Comparison of ENCODE assay signal across 1 cellular context in genomic region chr11:69377029-69377952, GRCh38.
TF ChIP-seq lines count a peak whose summit lies in the region.

No MANE protein-coding gene starts in this region.

TF ChIP-seq in HEK293, 187 proteins besides CTCF, POLR2A, EP300 and RAD21 (continued from another document):
- TF ChIP-seq KLF10 (tag by site-specific recombination; IDR thresholded peaks at IDR 0.05) (peak; percentile 71), ZNF239 (tag by site-specific recombination; IDR thresholded peaks at IDR 0.05) (no peak), EGR2 (tag by site-specific recombination; IDR thresholded peaks at IDR 0.05; ENCODE audit: low read depth) (peak; percentile 94), KLF1 (tag by site-specific recombination; IDR thresholded peaks at IDR 0.05) (peak; percentile 100), ZNF292 (tag by site-specific recombination; IDR thresholded peaks at IDR 0.05; ENCODE audit: borderline replicate concordance, low read depth) (no peak)
- TF ChIP-seq, protein P1, sequence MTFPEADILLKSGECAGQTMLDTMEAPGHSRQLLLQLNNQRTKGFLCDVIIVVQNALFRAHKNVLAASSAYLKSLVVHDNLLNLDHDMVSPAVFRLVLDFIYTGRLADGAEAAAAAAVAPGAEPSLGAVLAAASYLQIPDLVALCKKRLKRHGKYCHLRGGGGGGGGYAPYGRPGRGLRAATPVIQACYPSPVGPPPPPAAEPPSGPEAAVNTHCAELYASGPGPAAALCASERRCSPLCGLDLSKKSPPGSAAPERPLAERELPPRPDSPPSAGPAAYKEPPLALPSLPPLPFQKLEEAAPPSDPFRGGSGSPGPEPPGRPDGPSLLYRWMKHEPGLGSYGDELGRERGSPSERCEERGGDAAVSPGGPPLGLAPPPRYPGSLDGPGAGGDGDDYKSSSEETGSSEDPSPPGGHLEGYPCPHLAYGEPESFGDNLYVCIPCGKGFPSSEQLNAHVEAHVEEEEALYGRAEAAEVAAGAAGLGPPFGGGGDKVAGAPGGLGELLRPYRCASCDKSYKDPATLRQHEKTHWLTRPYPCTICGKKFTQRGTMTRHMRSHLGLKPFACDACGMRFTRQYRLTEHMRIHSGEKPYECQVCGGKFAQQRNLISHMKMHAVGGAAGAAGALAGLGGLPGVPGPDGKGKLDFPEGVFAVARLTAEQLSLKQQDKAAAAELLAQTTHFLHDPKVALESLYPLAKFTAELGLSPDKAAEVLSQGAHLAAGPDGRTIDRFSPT (tag by site-specific recombination; IDR thresholded peaks at IDR 0.05), result no peak
- TF ChIP-seq, protein P2, sequence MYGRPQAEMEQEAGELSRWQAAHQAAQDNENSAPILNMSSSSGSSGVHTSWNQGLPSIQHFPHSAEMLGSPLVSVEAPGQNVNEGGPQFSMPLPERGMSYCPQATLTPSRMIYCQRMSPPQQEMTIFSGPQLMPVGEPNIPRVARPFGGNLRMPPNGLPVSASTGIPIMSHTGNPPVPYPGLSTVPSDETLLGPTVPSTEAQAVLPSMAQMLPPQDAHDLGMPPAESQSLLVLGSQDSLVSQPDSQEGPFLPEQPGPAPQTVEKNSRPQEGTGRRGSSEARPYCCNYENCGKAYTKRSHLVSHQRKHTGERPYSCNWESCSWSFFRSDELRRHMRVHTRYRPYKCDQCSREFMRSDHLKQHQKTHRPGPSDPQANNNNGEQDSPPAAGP (tag by site-specific recombination; IDR thresholded peaks at IDR 0.05), result peak; percentile 70
